Comparison of ENCODE assay signal across 14 cellular contexts in genomic region chr2:19775838-19776237, GRCh38.
"Had no signal": no experiment of that assay in that cellular context is flagged by ENCODE, and none has a peak within 500 bp of the region (broad histone marks: within the 10 kb centered on the region; RNA-seq: fewer than 3 reads in every experiment).

No MANE protein-coding gene starts in this region.

- H3K36me3 ChIP-seq: ascending aorta, colonic mucosa, stomach had no signal

- H3K27ac ChIP-seq: colonic mucosa, stomach, VCaP had no signal

- H3K4me1 ChIP-seq: colonic mucosa, stomach had no signal

- H3K27me3 ChIP-seq: ascending aorta, colonic mucosa, stomach had no signal

- DNase-seq: activated CD4-positive, alpha-beta T cell treated with anti-CD3 and anti-CD28 coated beads for 4 hours; activated CD8-positive, alpha-beta memory T cell treated with anti-CD3 and anti-CD28 coated beads, Interleukin-2, amount 50 U/mL, for 48 hours; activated CD8-positive, alpha-beta T cell treated with anti-CD3 and anti-CD28 coated beads, Interleukin-2, amount 10 ng/mL, durations not matched to agents 7 days and 5 days; activated naive CD8-positive, alpha-beta T cell treated with anti-CD3 and anti-CD28 coated beads, Interleukin-2, amount 10 ng/mL, durations not matched to agents 7 days and 5 days; colonic mucosa; effector CD4-positive, alpha-beta T cell; head of caudate nucleus; nephron progenitor cell; stimulated activated CD4-positive, alpha-beta T cell treated with anti-CD3 and anti-CD28 coated beads, Interleukin-15, amount 100 ng/mL, for 24 hours; stimulated activated CD4-positive, alpha-beta T cell treated with anti-CD3 and anti-CD28 coated beads, Interleukin-4, amount 100 ng/mL, for 4 hours; stomach; T1000 had no signal

- ATAC-seq: activated CD8-positive, alpha-beta T cell treated with anti-CD3 and anti-CD28 coated beads, Interleukin-2, amount 10 ng/mL, durations not matched to agents 7 days and 5 days had no signal

- H3K9me3 ChIP-seq: ascending aorta, colonic mucosa, stomach had no signal

- H3K4me3 ChIP-seq: ascending aorta, colonic mucosa, stomach had no signal
